In genomic region chr5:129461816-129462396, GRCh38 we compare ENCODE assay signal across 9 cellular contexts. TPM values are rescaled to one million over a fixed set of nuclear protein-coding genes. Genes with fewer than 3 reads are reported as not detected.
DNase-seq lines count a peak whose midpoint lies in the region; ATAC-seq and TF ChIP-seq lines count a peak whose summit lies in the region.
"Had no signal": no experiment of that assay in that cellular context is flagged by ENCODE, and none has a peak within 500 bp of the region (broad histone marks: within the 10 kb centered on the region; RNA-seq: fewer than 3 reads in every experiment).

No MANE protein-coding gene starts in this region.

- ATAC-seq in heart left ventricle, result no peak
- no peak for ATAC-seq in activated T-helper 17 cell treated with anti-CD3 and anti-CD28 coated beads, Interleukin-2, amount 50 U/mL, for 72 hours (replicated peaks)
- ATAC-seq in memory B cell (ENCODE audit: low read depth), result no peak
- no peak for ATAC-seq in HG02852 (IDR thresholded peaks at IDR 0.05; ENCODE audit: unreplicated experiment)

- WGBS in heart left ventricle, 4 donors, result 57 to 62% (median 60%) methylated on average over 13 of the region's 13 CpGs

- no peaks in the 10 kb centered on the region for H3K9me3 ChIP-seq in heart left ventricle

- H3K27ac ChIP-seq in heart left ventricle, result peak overlapping the region in 1 of 12 donors; percentile 41

- no peak overlapping the region for H3K27ac Mint-ChIP-seq in activated T-helper 17 cell treated with anti-CD3 and anti-CD28 coated beads, Interleukin-2, amount 50 U/mL, for 72 hours
- H3K27ac Mint-ChIP-seq in memory B cell (no peak overlapping the region), type B pancreatic cell (peak overlapping the region; percentile 40)
- H3K27ac Mint-ChIP-seq: CD4-positive, CD25-positive, alpha-beta regulatory T cell had no signal

- H3K4me1 Mint-ChIP-seq in activated T-helper 17 cell treated with anti-CD3 and anti-CD28 coated beads, Interleukin-2, amount 50 U/mL, for 72 hours, result peaks cover 6% of the 10 kb centered on the region
- H3K4me1 Mint-ChIP-seq in memory B cell, result peaks cover 13% of the 10 kb centered on the region
- peaks cover 17% of the 10 kb centered on the region for H3K4me1 Mint-ChIP-seq in type B pancreatic cell (ENCODE audit: unreplicated experiment)

- H3K36me3 Mint-ChIP-seq in activated T-helper 17 cell treated with anti-CD3 and anti-CD28 coated beads, Interleukin-2, amount 50 U/mL, for 72 hours (ENCODE audit: low read depth), result peaks cover 6% of the 10 kb centered on the region
- H3K36me3 Mint-ChIP-seq in memory B cell (peaks cover 3% of the 10 kb centered on the region), type B pancreatic cell (no peaks in the 10 kb centered on the region)
- H3K36me3 Mint-ChIP-seq: CD4-positive, CD25-positive, alpha-beta regulatory T cell had no signal

- H3K4me3 Mint-ChIP-seq in activated T-helper 17 cell treated with anti-CD3 and anti-CD28 coated beads, Interleukin-2, amount 50 U/mL, for 72 hours, result peak overlapping the region; percentile 51
- H3K4me3 Mint-ChIP-seq in memory B cell (peak overlapping the region; percentile 61), type B pancreatic cell (peak overlapping the region; percentile 91)

- H3K27me3 ChIP-seq in heart left ventricle, result peaks cover 5 to 48% (median 13%) of the 10 kb centered on the region in 9 donors

- no peak for DNase-seq in heart left ventricle
- DNase-seq in cardiac septum (ENCODE audit: low spot score), result no peak
- no peak for DNase-seq in memory B cell (ENCODE audit: low spot score in 2 of 2)
- DNase-seq in type B pancreatic cell (ENCODE audit: extremely low spot score, unreplicated experiment), result no peak
- no peak for DNase-seq in COLO829 (ENCODE audit: low spot score)
- DNase-seq in HPDE6-E6E7 (ENCODE audit: extremely low spot score), result no peak

- peaks cover 0 to 22% (median 0%) of the 10 kb centered on the region in 12 donors for H3K4me1 ChIP-seq in heart left ventricle

- H3K36me3 ChIP-seq in heart left ventricle, result no peaks in the 10 kb centered on the region

- no peaks in the 10 kb centered on the region for H3K9me3 Mint-ChIP-seq in activated T-helper 17 cell treated with anti-CD3 and anti-CD28 coated beads, Interleukin-2, amount 50 U/mL, for 72 hours
- peaks cover 1% of the 10 kb centered on the region for H3K9me3 Mint-ChIP-seq in memory B cell
- H3K9me3 Mint-ChIP-seq in type B pancreatic cell, result no peaks in the 10 kb centered on the region

- intact Hi-C loops in heart left ventricle (cut with DNase I) (loop anchor here in 1 of 10 donors (10.0 kb wide), 1 partner anchor 303 kb away; no protein-coding TSS in a partner anchor), cardiac septum (cut with DNase I) (no loop called here)

- TF ChIP-seq CTCF in heart left ventricle (IDR thresholded peaks at IDR 0.05) (no peak), type B pancreatic cell (conservative IDR thresholded peaks at IDR 0.05) (no peak)

- H3K4me3 ChIP-seq in heart left ventricle, result peak overlapping the region in 11 of 12 donors; percentile 37 to 63 (median 54)

- TF ChIP-seq POLR2A in heart left ventricle (IDR thresholded peaks at IDR 0.05), result no peak

- peaks cover 35% of the 10 kb centered on the region for H3K27me3 Mint-ChIP-seq in activated T-helper 17 cell treated with anti-CD3 and anti-CD28 coated beads, Interleukin-2, amount 50 U/mL, for 72 hours
- H3K27me3 Mint-ChIP-seq in memory B cell, result peaks cover 19% of the 10 kb centered on the region
- H3K27me3 Mint-ChIP-seq in type B pancreatic cell, result peaks cover 20% of the 10 kb centered on the region

RNA-seq across cellular contexts. Expression of gene ADAMTS19, which starts 1.8 kb away (rescaled TPM):
- total RNA-seq in heart left ventricle (1 to 10 TPM in 2 of 9 donors, under 1 TPM in 5, not detected in 2; 0.16 to 1.2 (median 0.56) TPM), cardiac septum (0.40 TPM), type B pancreatic cell (ENCODE audit: low replicate concordance) (9.3 and 12.7 TPM in 2 replicates)
- polyA plus RNA-seq in heart left ventricle, result under 1 TPM in 1 of 2 donors, not detected in 1; 0.22 TPM
- not detected for total RNA-seq in activated T-helper 17 cell treated with anti-CD3 and anti-CD28 coated beads, Interleukin-2, amount 50 U/mL, for 72 hours
- total RNA-seq: CD4-positive, CD25-positive, alpha-beta regulatory T cell had no signal
- polyA plus RNA-seq: CD4-positive, CD25-positive, alpha-beta regulatory T cell had no signal
